ENCODE assay signal across 10 cellular contexts in the genomic region with DNA sequence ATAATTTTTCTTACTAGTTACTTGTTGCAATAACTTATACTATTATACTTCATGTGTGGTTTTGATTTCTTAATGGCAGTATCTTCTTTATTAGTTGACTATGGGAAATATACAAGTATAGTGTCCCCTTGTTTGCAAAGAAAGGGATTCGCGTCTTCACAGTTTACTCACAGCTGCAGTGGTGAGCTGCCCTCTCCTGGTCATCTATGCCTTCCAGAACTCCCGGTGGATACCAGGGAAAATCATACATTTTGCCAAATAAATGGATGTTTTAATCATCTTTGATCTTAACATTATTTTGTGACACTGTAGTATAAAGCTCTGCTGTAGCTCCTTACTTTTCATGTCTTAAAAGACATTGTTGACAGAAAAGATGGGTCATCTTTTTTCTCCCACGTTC.
DNase-seq lines count a peak whose midpoint lies in the region; ATAC-seq and TF ChIP-seq lines count a peak whose summit lies in the region.
"Had no signal": no experiment of that assay in that cellular context is flagged by ENCODE, and none has a peak within 500 bp of the region (broad histone marks: within the 10 kb centered on the region; RNA-seq: fewer than 3 reads in every experiment).

No MANE protein-coding gene starts in this region.

- no peak overlapping the region for H4K8ac ChIP-seq in mesendoderm (ENCODE audit: low read depth, low read length)

- H3K36me3 ChIP-seq in brain microvascular endothelial cell (replicated peaks) (no peaks in the 10 kb centered on the region), mesendoderm (ENCODE audit: control insufficient read depth, insufficient read depth, low read length) (no peaks in the 10 kb centered on the region)

- peak; percentile 89 for TF ChIP-seq CTCF in brain microvascular endothelial cell (IDR thresholded peaks at IDR 0.05; ENCODE audit: low read depth, low read length, missing control alignments)

- H3K23ac ChIP-seq in mesendoderm (ENCODE audit: low read length), result no peak overlapping the region

- H3K27me3 ChIP-seq in brain microvascular endothelial cell (replicated peaks) (no peaks in the 10 kb centered on the region), mesendoderm (ENCODE audit: insufficient read depth, low read length, poor library complexity) (no peaks in the 10 kb centered on the region)

- H3K4me1 ChIP-seq in mesendoderm (ENCODE audit: control insufficient read depth, low read depth, low read length), result peaks cover 1% of the 10 kb centered on the region

- no peaks in the 10 kb centered on the region for H3K79me2 ChIP-seq in mesendoderm (ENCODE audit: control insufficient read depth, insufficient read depth, low read length)

- peaks cover 1% of the 10 kb centered on the region for H3K79me1 ChIP-seq in mesendoderm (ENCODE audit: low read length)

- H2BK5ac ChIP-seq in mesendoderm (ENCODE audit: low read length), result no peak overlapping the region

- no peak overlapping the region for H3K4me2 ChIP-seq in mesendoderm (ENCODE audit: low read length)

- H3K56ac ChIP-seq in mesendoderm (ENCODE audit: low read length), result no peak overlapping the region

- ATAC-seq in GM19023 (IDR thresholded peaks at IDR 0.05; ENCODE audit: unreplicated experiment) (no peak), HG03097 (IDR thresholded peaks at IDR 0.05; ENCODE audit: low FRiP score, unreplicated experiment) (no peak)
- ATAC-seq: activated CD8-positive, alpha-beta memory T cell treated with anti-CD3 and anti-CD28 coated beads, Interleukin-2, amount 10 ng/mL, durations not matched to agents 7 days and 5 days had no signal

- DNase-seq in COLO829 (ENCODE audit: low spot score), result peak; percentile 10
- peak; percentile 19 for DNase-seq in KBM-7
- DNase-seq in brain microvascular endothelial cell, result peak; percentile 25
- peak; percentile 48 for DNase-seq in mesendoderm
- no peak for DNase-seq in T-helper 2 cell
- DNase-seq in DMS79 (lab: John Stamatoyannopoulos, UW), result no peak
- DNase-seq: activated CD8-positive, alpha-beta memory T cell treated with anti-CD3 and anti-CD28 coated beads, Interleukin-2, amount 10 ng/mL, durations not matched to agents 7 days and 5 days; NCI-H1930 had no signal

- H3K18ac ChIP-seq in mesendoderm (ENCODE audit: low read length), result no peak overlapping the region

- no peak overlapping the region for H2BK120ac ChIP-seq in mesendoderm (ENCODE audit: low read depth, low read length)

- H2BK15ac ChIP-seq in mesendoderm (replicated peaks; ENCODE audit: low read depth), result no peak overlapping the region

- H3K9ac ChIP-seq in mesendoderm (ENCODE audit: low read length), result no peak overlapping the region

- no CpG with 5 or more reads among the region's 4 CpGs for WGBS in mesendoderm (ENCODE audit: extremely low coverage, insufficient coverage, low lambda C conversion rate)

- H3K4ac ChIP-seq in mesendoderm (ENCODE audit: low read depth, low read length), result no peak overlapping the region

- in situ Hi-C loops in KBM-7 (cut with MboI; ENCODE audit: low pct_unique_long_range_greater_than_20kb, low sequenced_read_pairs) (no loop called here), brain microvascular endothelial cell (cut with HindIII; ENCODE audit: low pct_ligation_motif_present, low sequenced_read_pairs) (no loop called here)

- H3K4me3 ChIP-seq in brain microvascular endothelial cell (ENCODE audit: low read depth, low read length) (no peak overlapping the region), mesendoderm (ENCODE audit: low read length) (no peak overlapping the region)

- H3K27ac ChIP-seq in brain microvascular endothelial cell (no peak overlapping the region), mesendoderm (ENCODE audit: low read depth, low read length) (no peak overlapping the region)

- no peak overlapping the region for H2AK5ac ChIP-seq in mesendoderm (ENCODE audit: low read length)

- no peak overlapping the region for H4K5ac ChIP-seq in mesendoderm (ENCODE audit: low read length)

Comparison
In these comparisons a context has a peak if more than half of its experiments do, and no peak if none do; other contexts are left out.
1. DNase-seq: peak in COLO829 (single experiment), KBM-7 (single experiment), brain microvascular endothelial cell (single experiment) and mesendoderm (single experiment); none in T-helper 2 cell (0 of 5) and DMS79 (single experiment).